Comparison of ENCODE assay signal across 2 cellular contexts in genomic region chr9:100525563-100525962, GRCh38.
TF ChIP-seq lines count a peak whose summit lies in the region.

No MANE protein-coding gene starts in this region.

TF ChIP-seq in IMR-90, 13 proteins besides CTCF, POLR2A, EP300 and RAD21:
- TF ChIP-seq NFE2L2 (IDR thresholded peaks at IDR 0.05; ENCODE audit: low read depth, low read length) (no peak), CEBPB (IDR thresholded peaks at IDR 0.05; ENCODE audit: low read depth, low read length) (no peak), CHD1 (IDR thresholded peaks at IDR 0.05; ENCODE audit: low read depth, low read length) (no peak), MAFK (IDR thresholded peaks at IDR 0.05; ENCODE audit: low read depth, low read length) (no peak), MAZ (IDR thresholded peaks at IDR 0.05; ENCODE audit: borderline replicate concordance, low read depth, low read length) (no peak), BHLHE40 (IDR thresholded peaks at IDR 0.05; ENCODE audit: low read depth, low read length) (no peak), RFX5 (IDR thresholded peaks at IDR 0.05; ENCODE audit: low read depth, low read length) (no peak), MXI1 (IDR thresholded peaks at IDR 0.05; ENCODE audit: borderline replicate concordance, low read depth, low read length) (no peak)
- TF ChIP-seq, protein P1, sequence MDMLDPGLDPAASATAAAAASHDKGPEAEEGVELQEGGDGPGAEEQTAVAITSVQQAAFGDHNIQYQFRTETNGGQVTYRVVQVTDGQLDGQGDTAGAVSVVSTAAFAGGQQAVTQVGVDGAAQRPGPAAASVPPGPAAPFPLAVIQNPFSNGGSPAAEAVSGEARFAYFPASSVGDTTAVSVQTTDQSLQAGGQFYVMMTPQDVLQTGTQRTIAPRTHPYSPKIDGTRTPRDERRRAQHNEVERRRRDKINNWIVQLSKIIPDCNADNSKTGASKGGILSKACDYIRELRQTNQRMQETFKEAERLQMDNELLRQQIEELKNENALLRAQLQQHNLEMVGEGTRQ (IDR thresholded peaks at IDR 0.05; ENCODE audit: low read depth, low read length), result no peak

TF ChIP-seq in endothelial cell of umbilical vein, 7 proteins besides CTCF, POLR2A, EP300 and RAD21:
- TF ChIP-seq, protein P2, sequence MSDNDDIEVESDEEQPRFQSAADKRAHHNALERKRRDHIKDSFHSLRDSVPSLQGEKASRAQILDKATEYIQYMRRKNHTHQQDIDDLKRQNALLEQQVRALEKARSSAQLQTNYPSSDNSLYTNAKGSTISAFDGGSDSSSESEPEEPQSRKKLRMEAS (IDR thresholded peaks at IDR 0.05; ENCODE audit: insufficient read depth, insufficient read length), result no peak
- TF ChIP-seq JUN (IDR thresholded peaks at IDR 0.05; ENCODE audit: borderline replicate concordance, insufficient read depth, insufficient read length, low read depth), result no peak
- TF ChIP-seq FOS (IDR thresholded peaks at IDR 0.05; ENCODE audit: borderline replicate concordance, insufficient read depth, low read length), result peak; percentile 65
- no peak for TF ChIP-seq EZH2 (IDR thresholded peaks at IDR 0.05; ENCODE audit: borderline replicate concordance, low read depth, low read length, severe bottlenecking)
